Comparison of ENCODE assay signal across 10 cellular contexts in the genomic region with DNA sequence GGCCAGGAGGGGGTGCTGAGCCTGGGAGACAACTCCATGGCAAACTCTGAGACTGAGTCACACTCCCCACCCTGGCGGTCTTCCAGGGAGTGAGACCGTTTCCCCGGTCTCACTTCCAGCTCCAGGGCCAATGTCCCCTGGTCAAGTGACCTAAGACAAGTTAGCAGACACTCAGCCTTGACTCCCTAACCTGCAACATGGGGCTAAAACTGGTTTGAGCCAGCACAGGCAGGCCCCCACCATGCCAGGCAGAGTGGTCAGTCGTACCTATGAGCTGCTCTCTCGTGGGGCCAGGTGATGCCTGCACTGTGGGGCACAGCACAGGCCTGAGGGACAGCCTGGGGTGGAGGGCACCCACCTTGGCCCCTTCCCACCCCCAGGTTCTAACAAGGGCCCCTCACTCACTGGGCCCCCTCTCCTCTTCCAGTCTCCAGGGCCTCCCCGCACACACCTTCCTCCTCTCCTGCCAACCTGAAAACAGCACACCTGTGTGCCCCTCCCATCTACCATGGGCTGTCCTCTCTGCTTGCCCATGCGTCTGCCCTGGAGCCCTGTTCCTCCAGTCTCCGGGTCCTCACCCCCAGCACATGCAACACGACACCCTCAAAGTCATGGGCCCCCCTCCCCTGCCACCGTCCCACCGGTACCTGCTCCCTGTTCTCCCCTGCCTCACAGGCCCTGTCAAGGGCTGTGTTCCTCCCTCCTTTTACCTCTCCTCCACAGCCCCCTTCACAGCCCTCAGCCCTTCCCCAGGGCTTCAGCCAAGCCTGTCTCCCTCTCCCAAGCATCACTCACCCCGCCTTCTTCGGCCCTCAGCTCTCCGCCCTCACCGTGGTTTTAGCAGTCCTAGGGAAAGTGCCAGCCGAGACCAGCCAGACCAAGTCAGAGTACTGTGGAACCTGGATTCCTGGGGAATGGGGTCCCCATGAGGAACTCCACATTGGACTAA.
DNase-seq lines count a peak whose midpoint lies in the region; ATAC-seq, FAIRE-seq and TF ChIP-seq lines count a peak whose summit lies in the region.
"Had no signal": no experiment of that assay in that cellular context is flagged by ENCODE, and none has a peak within 500 bp of the region (broad histone marks: within the 10 kb centered on the region; RNA-seq: fewer than 3 reads in every experiment).

No MANE protein-coding gene starts in this region.

- H3K27ac ChIP-seq in substantia nigra (ENCODE audit: low read depth, low read length, poor library complexity, severe bottlenecking): peak overlapping the region; percentile 55

- no peak for ATAC-seq in GM21528 (IDR thresholded peaks at IDR 0.05; ENCODE audit: low FRiP score, unreplicated experiment)

- no peak for TF ChIP-seq POLR2A in H54 (IDR thresholded peaks at IDR 0.05; ENCODE audit: low read depth, low read length)

- peak; percentile 66 for DNase-seq in H54 (ENCODE audit: insufficient read length, low spot score)
- DNase-seq in astrocyte of the hippocampus (ENCODE audit: low read depth, low spot score): peak; percentile 50
- DNase-seq in left kidney (ENCODE audit: low read depth, low spot score): peak; percentile 68
- peak in 4 of 49 donors; percentile 22 to 42 (median 30) for DNase-seq in substantia nigra (lab: John Stamatoyannopoulos, UW)
- DNase-seq in NCI-H526 (lab: John Stamatoyannopoulos, UW): no peak
- no peak for DNase-seq in SKM-1 (lab: John Stamatoyannopoulos, UW; ENCODE audit: unreplicated experiment)
- no peak for DNase-seq in T-helper 9 cell
- DNase-seq: activated CD4-positive, alpha-beta T cell treated with anti-CD3 and anti-CD28 coated beads, Interleukin-2, amount 50 U/mL, for 1 hour; RPMI8226 had no signal

- FAIRE-seq in H54 (lab: Jason Lieb, UNC): no peak

Comparison
In these comparisons a context has a peak if more than half of its experiments do, and no peak if none do; other contexts are left out.
1. DNase-seq: peak in H54 (single experiment), astrocyte of the hippocampus (single experiment) and left kidney (single experiment); none in NCI-H526 (0 of 2), SKM-1 (single experiment) and T-helper 9 cell (single experiment).